In the genomic region with DNA sequence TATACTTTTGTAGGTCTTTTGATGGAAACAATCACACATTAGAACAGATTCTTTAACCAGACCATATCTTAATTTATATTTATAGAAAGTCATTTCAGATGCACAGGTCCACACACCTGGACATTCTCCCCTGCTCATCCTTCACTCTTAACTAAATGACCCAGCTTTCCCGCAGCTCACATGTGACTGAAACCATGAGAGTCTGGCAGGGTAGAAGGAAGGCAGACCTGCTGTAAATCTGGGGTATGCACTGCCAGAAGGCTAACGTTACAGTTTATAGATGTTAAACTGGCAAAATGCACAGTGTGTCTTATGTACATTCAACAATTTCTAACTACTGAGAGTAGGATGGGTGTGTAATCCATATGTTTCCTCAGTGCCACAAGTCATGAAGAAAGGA, we compare ENCODE assay signal across 7 cellular contexts.
"Had no signal": no experiment of that assay in that cellular context is flagged by ENCODE, and none has a peak within 500 bp of the region (broad histone marks: within the 10 kb centered on the region; RNA-seq: fewer than 3 reads in every experiment).

No MANE protein-coding gene starts in this region.

- H3K4me3 ChIP-seq: GM23248, HAP-1 had no signal

- H3K4me1 ChIP-seq: HAP-1 had no signal

- H3K9ac ChIP-seq: GM23248 had no signal

- H3K27ac ChIP-seq: GM23248, HL-60 had no signal

- DNase-seq: GM23248, GOT3, H7, HFFc6, KBM-7 had no signal

- H2AFZ ChIP-seq: GM23248 had no signal

- H3K36me3 ChIP-seq: HAP-1 had no signal

- H3K9me3 ChIP-seq: HAP-1 had no signal
